Comparison of ENCODE assay signal across 9 cellular contexts in genomic region chr1:16991571-16991970, GRCh38. TPM values are rescaled to one million over a fixed set of nuclear protein-coding genes. Genes with fewer than 3 reads are reported as not detected.
"Had no signal": no experiment of that assay in that cellular context is flagged by ENCODE, and none has a peak within 500 bp of the region (broad histone marks: within the 10 kb centered on the region; RNA-seq: fewer than 3 reads in every experiment).

No MANE protein-coding gene starts in this region.

- H3K27ac Mint-ChIP-seq: HFFc6 had no signal

- H2AFZ ChIP-seq: GM23248 had no signal

- H3K4me3 ChIP-seq: GM23248, HAP-1, K562 had no signal

- H3K4me3 Mint-ChIP-seq: HFFc6 had no signal

- H3K9me3 Mint-ChIP-seq: HFFc6 had no signal

- DNase-seq: GM23248, GOT3, H7, HFFc6, IMR-90 had no signal

- H3K4me1 ChIP-seq: HAP-1 had no signal

- H3K9me3 ChIP-seq: HAP-1 had no signal

- H3K27ac ChIP-seq: GM23248, HL-60 had no signal

- H3K9ac ChIP-seq: GM23248 had no signal

RNA-seq across cellular contexts. Expression of gene MFAP2, which starts 11.2 kb away (rescaled TPM):
- total RNA-seq: HT1080, K562 had no signal
- polyA plus RNA-seq: K562 had no signal
